2 cellular contexts compared by ENCODE assay signal in the genomic region with DNA sequence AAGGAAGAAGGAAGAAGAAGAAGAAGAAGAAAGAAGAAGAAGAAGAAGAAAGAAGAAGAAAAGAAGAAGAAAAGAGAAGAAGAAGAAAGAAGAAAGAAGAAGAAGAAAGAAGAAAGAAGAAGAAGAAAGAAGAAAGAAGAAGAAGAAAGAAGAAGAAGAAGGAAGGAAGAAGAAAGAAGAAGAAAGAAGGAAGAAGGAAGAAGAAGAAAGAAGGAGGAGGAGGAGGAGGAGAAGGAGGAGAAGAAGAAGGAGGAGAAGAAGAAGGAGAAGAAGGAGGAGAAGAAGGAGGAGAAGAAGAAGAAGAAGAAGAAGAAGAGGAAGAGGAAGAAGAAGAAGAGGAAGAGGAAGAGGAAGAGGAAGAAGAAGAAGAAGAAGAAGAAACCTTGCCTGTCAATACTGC.
TF ChIP-seq lines count a peak whose summit lies in the region.

No MANE protein-coding gene starts in this region.

TF ChIP-seq in HEK293, 187 proteins besides CTCF, POLR2A, EP300 and RAD21:
- TF ChIP-seq, protein P1, sequence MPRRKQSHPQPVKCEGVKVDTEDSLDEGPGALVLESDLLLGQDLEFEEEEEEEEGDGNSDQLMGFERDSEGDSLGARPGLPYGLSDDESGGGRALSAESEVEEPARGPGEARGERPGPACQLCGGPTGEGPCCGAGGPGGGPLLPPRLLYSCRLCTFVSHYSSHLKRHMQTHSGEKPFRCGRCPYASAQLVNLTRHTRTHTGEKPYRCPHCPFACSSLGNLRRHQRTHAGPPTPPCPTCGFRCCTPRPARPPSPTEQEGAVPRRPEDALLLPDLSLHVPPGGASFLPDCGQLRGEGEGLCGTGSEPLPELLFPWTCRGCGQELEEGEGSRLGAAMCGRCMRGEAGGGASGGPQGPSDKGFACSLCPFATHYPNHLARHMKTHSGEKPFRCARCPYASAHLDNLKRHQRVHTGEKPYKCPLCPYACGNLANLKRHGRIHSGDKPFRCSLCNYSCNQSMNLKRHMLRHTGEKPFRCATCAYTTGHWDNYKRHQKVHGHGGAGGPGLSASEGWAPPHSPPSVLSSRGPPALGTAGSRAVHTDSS (tag by site-specific recombination; IDR thresholded peaks at IDR 0.05): peak; percentile 85
- TF ChIP-seq ZNF366 (tag by site-specific recombination; conservative IDR thresholded peaks at IDR 0.05): peak; percentile 85
TF ChIP-seq in HEK293: peak in this region for 2; not testable (repeated sequence) for 185.

TF ChIP-seq in K562, 482 proteins besides CTCF, POLR2A, EP300 and RAD21:
- TF ChIP-seq, protein P2, sequence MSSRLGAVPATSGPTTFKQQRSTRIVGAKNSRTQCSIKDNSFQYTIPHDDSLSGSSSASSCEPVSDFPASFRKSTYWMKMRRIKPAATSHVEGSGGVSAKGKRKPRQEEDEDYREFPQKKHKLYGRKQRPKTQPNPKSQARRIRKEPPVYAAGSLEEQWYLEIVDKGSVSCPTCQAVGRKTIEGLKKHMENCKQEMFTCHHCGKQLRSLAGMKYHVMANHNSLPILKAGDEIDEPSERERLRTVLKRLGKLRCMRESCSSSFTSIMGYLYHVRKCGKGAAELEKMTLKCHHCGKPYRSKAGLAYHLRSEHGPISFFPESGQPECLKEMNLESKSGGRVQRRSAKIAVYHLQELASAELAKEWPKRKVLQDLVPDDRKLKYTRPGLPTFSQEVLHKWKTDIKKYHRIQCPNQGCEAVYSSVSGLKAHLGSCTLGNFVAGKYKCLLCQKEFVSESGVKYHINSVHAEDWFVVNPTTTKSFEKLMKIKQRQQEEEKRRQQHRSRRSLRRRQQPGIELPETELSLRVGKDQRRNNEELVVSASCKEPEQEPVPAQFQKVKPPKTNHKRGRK (tag; IDR thresholded peaks at IDR 0.05): peak; percentile 92
